ENCODE assay signal across 8 cellular contexts in the genomic region with DNA sequence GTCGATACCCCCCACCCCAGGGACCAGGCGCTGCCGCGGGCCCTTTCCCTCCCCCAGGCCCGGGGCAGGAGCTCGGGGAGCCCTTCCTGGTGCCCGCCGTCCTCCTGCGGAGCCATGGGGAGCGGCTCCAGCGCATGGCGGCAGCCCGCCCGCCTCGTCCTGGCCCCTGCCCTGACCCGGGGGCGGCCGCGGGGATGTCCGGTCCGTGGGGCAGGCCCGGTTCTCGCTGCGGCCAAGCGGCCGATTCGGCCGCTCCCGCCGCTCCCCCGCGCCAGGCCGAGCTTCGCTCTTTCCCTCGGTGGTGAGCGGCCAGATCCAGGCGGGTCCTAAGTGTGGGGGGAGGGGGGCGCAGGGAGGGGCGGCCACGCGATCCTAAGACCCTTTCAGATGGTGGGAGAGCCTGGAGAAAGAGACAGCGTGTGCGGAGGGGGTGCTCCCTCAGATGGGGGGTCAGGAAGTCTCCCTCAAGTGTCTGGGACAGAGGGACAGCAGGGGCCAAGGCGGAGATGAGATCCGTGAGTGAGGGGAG. TPM values are rescaled to one million over a fixed set of nuclear protein-coding genes. Genes with fewer than 3 reads are reported as not detected.
A peak's percentile ranks its signal among the peaks of the same experiment; 100 is the strongest.
DNase-seq lines count a peak whose midpoint lies in the region; ATAC-seq and TF ChIP-seq lines count a peak whose summit lies in the region.

No MANE protein-coding gene starts in this region.

- no peak for TF ChIP-seq CTCF in GM12865 (IDR thresholded peaks at IDR 0.05; ENCODE audit: insufficient read depth, low read depth, low read length, missing control alignments)
- no peak for TF ChIP-seq CTCF in VCaP (conservative IDR thresholded peaks at IDR 0.05)
- no peak for TF ChIP-seq CTCF in retinal pigment epithelial cell (conservative IDR thresholded peaks at IDR 0.05; ENCODE audit: low read depth, low read length)

- peak; percentile 52 for ATAC-seq in Right ventricle myocardium superior (ENCODE audit: poor library complexity)
- no peak for ATAC-seq in GM18505 (IDR thresholded peaks at IDR 0.05; ENCODE audit: unreplicated experiment)
- ATAC-seq in HG02973 (IDR thresholded peaks at IDR 0.05; ENCODE audit: unreplicated experiment) = no peak
- no peak for ATAC-seq in HG03175 (IDR thresholded peaks at IDR 0.05; ENCODE audit: unreplicated experiment)

- DNase-seq in GM12865 (ENCODE audit: low read depth) (peak; percentile 1), Right ventricle myocardium superior (no peak), retinal pigment epithelial cell (ENCODE audit: low read depth) (no peak), SKM-1 (lab: John Stamatoyannopoulos, UW; ENCODE audit: unreplicated experiment) (no peak)

- H3K27ac ChIP-seq in VCaP = peak overlapping the region; percentile 84

- intact Hi-C loops in Right ventricle myocardium superior (cut with DNase I) = no loop called here

- H3K4me3 ChIP-seq in GM12865 (ENCODE audit: low read depth, low read length) = peak overlapping the region; percentile 47
- peak overlapping the region; percentile 77 for H3K4me3 ChIP-seq in retinal pigment epithelial cell (ENCODE audit: low read length)

- no peak for TF ChIP-seq POLR2A in GM18505 (IDR thresholded peaks at IDR 0.05; ENCODE audit: borderline replicate concordance, extremely low read depth, insufficient read depth, insufficient read length)

RNA-seq across cellular contexts. Expression of a gene that starts 1.3 kb away (rescaled TPM):
- total RNA-seq in Right ventricle myocardium superior = 9.7 TPM

RNA-seq across cellular contexts. Expression of a gene that starts 12.2 kb away (rescaled TPM):
- 40.7 TPM for total RNA-seq in Right ventricle myocardium superior

RNA-seq across cellular contexts. Expression of a gene that starts 20.3 kb away (rescaled TPM):
- 94.7 TPM for total RNA-seq in Right ventricle myocardium superior
